9 cellular contexts compared by ENCODE assay signal in genomic region chr6:90285611-90286381, GRCh38. TPM values are rescaled to one million over a fixed set of nuclear protein-coding genes. Genes with fewer than 3 reads are reported as not detected.
DNase-seq lines count a peak whose midpoint lies in the region; ATAC-seq, FAIRE-seq and TF ChIP-seq lines count a peak whose summit lies in the region.
"Had no signal": no experiment of that assay in that cellular context is flagged by ENCODE, and none has a peak within 500 bp of the region (broad histone marks: within the 10 kb centered on the region; RNA-seq: fewer than 3 reads in every experiment).

No MANE protein-coding gene starts in this region.

- CTCF ChIA-PET in SK-N-SH (lab: Yijun Ruan, JAX) = interaction anchor here (1.0 to 2.2 kb wide), 9 partner anchors 9 to 315 kb away, joined by 3 to 6 read pairs (median 4); partner anchors contain the start of gene BACH2
- CTCF ChIA-PET in GM12878 (lab: Yijun Ruan, JAX) = interaction anchor here (1.2 to 7.5 kb wide), 6 partner anchors 12 to 575 kb away, joined by 3 to 64 read pairs (median 14); no protein-coding TSS in a partner anchor

- H3K9me2 ChIP-seq in SK-N-SH (no peaks in the 10 kb centered on the region), hepatocyte (replicated peaks; ENCODE audit: insufficient read depth) (no peaks in the 10 kb centered on the region)

- no peak for TF ChIP-seq POLR2A in GM12878 (IDR thresholded peaks at IDR 0.05; ENCODE audit: low read depth, low read length)

- TF ChIP-seq EP300 in SK-N-SH (IDR thresholded peaks at IDR 0.05; ENCODE audit: borderline replicate concordance in 1 of 2, low read depth in 1 of 2, low read length in 1 of 2) = peak; percentile 6 to 22; a peak in 1 of 4 replicates
- TF ChIP-seq EP300 in GM12878 (IDR thresholded peaks at IDR 0.05; ENCODE audit: borderline replicate concordance in 1 of 2, control insufficient read depth in 1 of 2, low read depth in 2 of 2, low read length in 2 of 2) = peak; percentile 34 to 70; a peak in 3 of 4 replicates

- POLR2A ChIA-PET in SK-N-SH (lab: Yijun Ruan, JAX) (interaction anchor here (0.6 to 1.5 kb wide), 2 partner anchors 67 to 300 kb away, joined by 3 to 5 read pairs; no protein-coding TSS in a partner anchor), GM12878 (lab: Charles Lee) (interaction anchor here (0.5 to 1.0 kb wide), 3 partner anchors 97 to 1635 kb away, joined by 3 read pairs; no protein-coding TSS in a partner anchor)

- H3K27ac ChIP-seq in HUES64 (ENCODE audit: low read depth, low read length) = peak overlapping the region; percentile 37; the same call in 1 of the 2 replicates
- H3K27ac ChIP-seq in SK-N-SH (ENCODE audit: low read depth in 2 of 2, low read length in 1 of 2) = peak overlapping the region in 1 of 2 experiments; percentile 74; a peak in 3 of 4 replicates
- peak overlapping the region; percentile 68; the same call in 1 of the 2 replicates for H3K27ac ChIP-seq in GM12878 (ENCODE audit: control insufficient read depth, insufficient read depth)
- H3K27ac ChIP-seq in hepatocyte = no peak overlapping the region

- H3K27me3 ChIP-seq in HUES64 (ENCODE audit: insufficient read depth, low read length) (no peaks in the 10 kb centered on the region), SK-N-SH (ENCODE audit: insufficient read depth) (no peaks in the 10 kb centered on the region), GM12878 (replicated peaks in 1 of 2; ENCODE audit: control insufficient read depth in 2 of 2, insufficient read depth in 2 of 2, low read length in 1 of 2) (peaks cover 0 to 3% of the 10 kb centered on the region in 2 experiments; a peak in 1 of 4 replicates), hepatocyte (no peaks in the 10 kb centered on the region)

- TF ChIP-seq RAD21 in SK-N-SH (IDR thresholded peaks at IDR 0.05; ENCODE audit: low read length) (no peak; the same call in 1 of the 2 replicates), GM12878 (IDR thresholded peaks at IDR 0.05; ENCODE audit: insufficient read depth, low read depth, low read length) (no peak)

- peaks cover 15% of the 10 kb centered on the region for H3F3A ChIP-seq in SK-N-SH (replicated peaks; ENCODE audit: insufficient read depth)

- no peaks in the 10 kb centered on the region; the same call in 1 of the 2 replicates for H3K9me3 ChIP-seq in HUES64 (ENCODE audit: insufficient read depth, low read depth, low read length)
- H3K9me3 ChIP-seq in SK-N-SH = no peaks in the 10 kb centered on the region
- H3K9me3 ChIP-seq in GM12878 (replicated peaks; ENCODE audit: control insufficient read depth, insufficient read depth, low read length) = peaks cover 17% of the 10 kb centered on the region
- no peaks in the 10 kb centered on the region for H3K9me3 ChIP-seq in hepatocyte (ENCODE audit: low read depth)

- H3K79me2 ChIP-seq in SK-N-SH (ENCODE audit: insufficient read depth) (no peaks in the 10 kb centered on the region), GM12878 (ENCODE audit: control insufficient read depth, insufficient read depth, low read length) (no peaks in the 10 kb centered on the region), hepatocyte (no peaks in the 10 kb centered on the region)

- TF ChIP-seq CTCF in SK-N-SH (IDR thresholded peaks at IDR 0.05) (no peak), GM12878 (IDR thresholded peaks at IDR 0.05 in 2 of 3, conservative IDR thresholded peaks at IDR 0.05 in 1 of 3; ENCODE audit: control insufficient read depth in 2 of 3, extremely low read depth in 1 of 3, insufficient read depth in 1 of 3, low read depth in 3 of 3, low read length in 3 of 3) (no peak), hepatocyte (IDR thresholded peaks at IDR 0.05; ENCODE audit: poor library complexity) (no peak), retinal pigment epithelial cell (conservative IDR thresholded peaks at IDR 0.05; ENCODE audit: low read depth, low read length) (no peak)

- RAD21 ChIA-PET in GM12878 (lab: Charles Lee; ENCODE audit: unreplicated experiment) = interaction anchor here (1.0 to 2.0 kb wide), 7 partner anchors 12 to 345 kb away, joined by 3 to 13 read pairs (median 5); no protein-coding TSS in a partner anchor

- BruUV-seq in GM12878 (replicated peaks; lab: Mats Ljungman, UMichigan) = no TSS peak

- H4K20me1 ChIP-seq in SK-N-SH (ENCODE audit: insufficient read depth) (no peaks in the 10 kb centered on the region), GM12878 (ENCODE audit: control insufficient read depth, insufficient read depth) (no peaks in the 10 kb centered on the region), hepatocyte (ENCODE audit: insufficient read depth, poor library complexity, severe bottlenecking) (no peaks in the 10 kb centered on the region)

- no peaks in the 10 kb centered on the region for H3K36me3 ChIP-seq in HUES64 (ENCODE audit: insufficient read depth, low read length)
- H3K36me3 ChIP-seq in SK-N-SH (replicated peaks in 1 of 2; ENCODE audit: control insufficient read depth in 1 of 2, insufficient read depth in 2 of 2, low read length in 1 of 2) = no peaks in the 10 kb centered on the region
- no peaks in the 10 kb centered on the region for H3K36me3 ChIP-seq in GM12878 (ENCODE audit: control insufficient read depth in 2 of 2, insufficient read depth in 2 of 2, low read length in 1 of 2)
- no peaks in the 10 kb centered on the region for H3K36me3 ChIP-seq in hepatocyte (replicated peaks; ENCODE audit: insufficient read depth, low read depth)

- DNase-seq in ELR (ENCODE audit: low read depth) (peak; percentile 87), SK-N-SH (peak; percentile 36), GM12878 (ENCODE audit: low read depth, low spot score) (peak; percentile 71), hepatocyte (ENCODE audit: low spot score) (peak; percentile 91), retinal pigment epithelial cell (ENCODE audit: low read depth) (peak; percentile 82), NCI-H1694 (lab: John Stamatoyannopoulos, UW) (no peak)

- SMC1A ChIA-PET in GM12878 (lab: Charles Lee; ENCODE audit: uncharacterized antibody, unreplicated experiment) = interaction anchor here (1.0 to 6.1 kb wide), 6 partner anchors 22 to 193 kb away, joined by 3 to 38 read pairs (median 4); no protein-coding TSS in a partner anchor

- in situ Hi-C loops in GM12878 (cut with MboI) = loop anchor here (5.0 to 10.0 kb wide), 2 partner anchors 192 to 451 kb away; no protein-coding TSS in a partner anchor

- H3K4me3 ChIP-seq in HUES64 (ENCODE audit: low read length) (no peak overlapping the region), SK-N-SH (ENCODE audit: low read depth in 2 of 2, low read length in 1 of 2) (0 out of 4 replicates have a peak overlapping the region, but pooled peaks of 1 of the 2 experiments have one; percentile 51), GM12878 (peak overlapping the region; percentile 19; the same call in 1 of the 2 replicates), hepatocyte (no peak overlapping the region), retinal pigment epithelial cell (ENCODE audit: low read length) (no peak overlapping the region)

- 31% methylated on average over 9 of the region's 9 CpGs for WGBS in HUES64
- 41% methylated on average over 9 of the region's 9 CpGs for WGBS in SK-N-SH (ENCODE audit: low lambda C conversion rate)
- WGBS in GM12878 (ENCODE audit: insufficient coverage, insufficient replicate concordance, low lambda C conversion rate, missing lambda C conversion rate) = 1% methylated on average over 9 of the region's 9 CpGs
- 28% methylated on average over 9 of the region's 9 CpGs for WGBS in hepatocyte (ENCODE audit: low lambda C conversion rate, missing lambda C conversion rate)

- H3K9ac ChIP-seq in HUES64 (ENCODE audit: low read depth, low read length) (peak overlapping the region; percentile 38; the same call in 1 of the 2 replicates), SK-N-SH (no peak overlapping the region), GM12878 (ENCODE audit: control insufficient read depth, insufficient read depth, low read length) (no peak overlapping the region)

- H3K4me1 ChIP-seq in HUES64 (ENCODE audit: insufficient read depth, low read length) (peaks cover 54% of the 10 kb centered on the region), SK-N-SH (ENCODE audit: control insufficient read depth in 1 of 2, insufficient read depth in 2 of 2, low read depth in 1 of 2, low read length in 1 of 2) (peaks cover 11 to 18% of the 10 kb centered on the region in 2 experiments; a peak in 3 of 4 replicates), GM12878 (ENCODE audit: control insufficient read depth, insufficient read depth, low read length) (peaks cover 24% of the 10 kb centered on the region), hepatocyte (ENCODE audit: insufficient read depth) (peaks cover 11% of the 10 kb centered on the region)

- intact Hi-C loops in GM12878 (cut with micrococcal nuclease; ENCODE audit: unreplicated experiment) = loop anchor here (2.0 to 5.0 kb wide), 4 partner anchors 83 to 187 kb away; no protein-coding TSS in a partner anchor

- peak overlapping the region; percentile 78 for H3K4me2 ChIP-seq in SK-N-SH
- peak overlapping the region; percentile 98 for H3K4me2 ChIP-seq in GM12878 (ENCODE audit: control insufficient read depth, insufficient read depth)
- peak overlapping the region; percentile 59 for H3K4me2 ChIP-seq in hepatocyte

- ATAC-seq in GM21723 (IDR thresholded peaks at IDR 0.05; ENCODE audit: unreplicated experiment) (peak; percentile 56), GM12878 (peak; percentile 88)

- H2AFZ ChIP-seq in SK-N-SH (ENCODE audit: low read depth) = no peak overlapping the region
- H2AFZ ChIP-seq in GM12878 (ENCODE audit: control insufficient read depth, low read depth, low read length) = no peak overlapping the region
- H2AFZ ChIP-seq in hepatocyte = no peak overlapping the region

- FAIRE-seq in GM12878 (lab: Jason Lieb, UNC) = peak; percentile 27
- FAIRE-seq: endometrium had no signal

RNA-seq across cellular contexts. Expression of gene BACH2, which starts 10.8 kb away (rescaled TPM):
- 2.5 TPM for polyA plus RNA-seq in HUES64 (2013, experiment 1 of 2)
- polyA plus RNA-seq in HUES64 (2013, experiment 2 of 2) = 2.9 TPM
- 0.46 and 0.50 TPM in 2 replicates for polyA plus RNA-seq in SK-N-SH (2012; rRNA removed)
- polyA plus RNA-seq in SK-N-SH (2012; cell fraction: cytosol; rRNA removed) = 0.72 and 0.75 TPM in 2 replicates
- polyA plus RNA-seq in SK-N-SH (2012; cell fraction: nucleus; rRNA removed) = 0.64 and 0.72 TPM in 2 replicates
- total RNA-seq in GM12878 (2013; cell fraction: nucleolus; rRNA removed) = 0.31 and 0.86 TPM in 2 replicates
- total RNA-seq in GM12878 (2014; rRNA removed) = 0.06 TPM in 1 of 2 replicates, not detected in the other
- 0.04 and 0.18 TPM in 2 replicates for total RNA-seq in GM12878 (2014; rRNA removed; fragmentation: Illumina TruSeq; extraction: Trizol)
- total RNA-seq in GM12878 (2021) = 0.16 and 0.28 TPM in 2 replicates
- polyA plus RNA-seq in GM12878 (2011; ENCODE audit: low read depth) = 0.13 TPM
- polyA plus RNA-seq in GM12878 (2011; rRNA removed) = 0.01 and 0.03 TPM in 2 replicates
- 0.03 TPM in 2 replicates for polyA plus RNA-seq in GM12878 (2011; cell fraction: cytosol; rRNA removed)
- polyA plus RNA-seq in GM12878 (2011; cell fraction: nucleus; rRNA removed) = 0.03 and 0.06 TPM in 2 replicates
- 0.06 and 0.20 TPM in 2 replicates for polyA plus RNA-seq in GM12878 (2012)
- 0.04 and 0.08 TPM in 2 replicates for polyA plus RNA-seq in GM12878 (2014; fragmentation: Illumina TruSeq; extraction: Trizol)
- under 1 TPM in 1 of 2 experiments, not detected in 1; 0.10 TPM for polyA plus RNA-seq in GM12878 (2014; fragmentation: Nextera tagmentation; extraction: Ambion mirVana)
- polyA plus RNA-seq in GM12878 (2014; rRNA removed) = 0.03 TPM in 2 replicates
- polyA plus RNA-seq in GM12878 (2016; fragmentation: Nextera tagmentation; extraction: Ambion mirVana) = not detected
- under 0.01 and 0.10 TPM in 2 replicates for polyA minus RNA-seq in GM12878 (2011; rRNA and poly(A)+ RNA removed)
- not detected in 2 replicates for polyA minus RNA-seq in GM12878 (2011; cell fraction: cytosol; rRNA and poly(A)+ RNA removed)
- 0.12 and 0.38 TPM in 2 replicates for polyA minus RNA-seq in GM12878 (2011; cell fraction: nucleus; rRNA and poly(A)+ RNA removed)
- 2.3 and 7.1 TPM in 2 replicates for total RNA-seq in hepatocyte
- 2.6 and 3.5 TPM in 2 replicates for polyA plus RNA-seq in hepatocyte
